ENCODE assay signal across 8 cellular contexts in genomic region chr4:82865592-82865991, GRCh38. TPM values are rescaled to one million over a fixed set of nuclear protein-coding genes. Genes with fewer than 3 reads are reported as not detected.
DNase-seq lines count a peak whose midpoint lies in the region; ATAC-seq, FAIRE-seq and TF ChIP-seq lines count a peak whose summit lies in the region.

No MANE protein-coding gene starts in this region.

- peaks cover 77% of the 10 kb centered on the region for H3K36me3 Mint-ChIP-seq in endodermal cell (ENCODE audit: low read depth)

- H3F3A ChIP-seq in PC-3 (ENCODE audit: low read length, unreplicated experiment) = no peaks in the 10 kb centered on the region

- no peaks in the 10 kb centered on the region for H3K4me1 Mint-ChIP-seq in endodermal cell

- FAIRE-seq in endothelial cell of umbilical vein (lab: Jason Lieb, UNC) = no peak
- peak; percentile 41 for FAIRE-seq in pancreas (lab: Jason Lieb, UNC)

- H3K27ac ChIP-seq in PC-3 (ENCODE audit: low read length) = 0 out of 2 replicates have a peak overlapping the region, but pooled peaks have one; percentile 5
- H3K27ac ChIP-seq in endothelial cell of umbilical vein (ENCODE audit: insufficient read depth, low read depth, low read length) = peak overlapping the region; percentile 51
- H3K27ac ChIP-seq in pancreas = peak overlapping the region in 2 of 4 donors; percentile 68 to 76
- H3K27ac ChIP-seq in endodermal cell (ENCODE audit: low read depth, low read length) = no peak overlapping the region

- dilution Hi-C loops in endothelial cell of umbilical vein (cut with MboI; ENCODE audit: extremely low pct_ligation_motif_present, low sequenced_read_pairs) = no loop called here

- intact Hi-C loops in PC-3 (cut with micrococcal nuclease) = no loop called here
- intact Hi-C loops in endothelial cell of umbilical vein (cut with micrococcal nuclease) = no loop called here
- intact Hi-C loops in pancreas (cut with DNase I) = no loop called here
- intact Hi-C loops in posterior vena cava (cut with DNase I) = no loop called here

- H3K4me1 ChIP-seq in PC-3 (ENCODE audit: insufficient read depth, low read length) (peaks cover 12% of the 10 kb centered on the region; the same call in 1 of the 2 replicates), endothelial cell of umbilical vein (ENCODE audit: control insufficient read depth, extremely low read depth, insufficient read depth, low read length) (peaks cover 20% of the 10 kb centered on the region), pancreas (peaks cover 18 to 25% (median 18%) of the 10 kb centered on the region in 3 donors), endodermal cell (ENCODE audit: control insufficient read depth, insufficient read depth, low read length) (no peaks in the 10 kb centered on the region)

- CTCF ChIA-PET in PC-3 (lab: Charles Lee) (no interaction called here), endothelial cell of umbilical vein (lab: Charles Lee) (interaction anchor here (0.7 to 1.7 kb wide), 9 partner anchors 10 to 417 kb away, joined by 3 to 11 read pairs (median 4); partner anchors contain the start of gene COPS4)

- H3K4me2 ChIP-seq in PC-3 (ENCODE audit: low read length) (no peak overlapping the region), endothelial cell of umbilical vein (ENCODE audit: insufficient read depth, low read length) (peak overlapping the region; percentile 47)

- no peak overlapping the region for H3K9ac ChIP-seq in PC-3 (ENCODE audit: low read length)
- H3K9ac ChIP-seq in endothelial cell of umbilical vein (replicated peaks; ENCODE audit: extremely low read depth, insufficient read depth, low read length) = peak overlapping the region; percentile 19
- H3K9ac ChIP-seq in endodermal cell (ENCODE audit: extremely low read depth, low read length, poor library complexity, severe bottlenecking) = no peak overlapping the region

- BruUV-seq in PC-3 (replicated peaks; lab: Mats Ljungman, UMichigan) = no TSS peak
- BruUV-seq in endothelial cell of umbilical vein (replicated peaks; lab: Mats Ljungman, UMichigan) = no TSS peak

- no peaks in the 10 kb centered on the region for H3K9me3 Mint-ChIP-seq in endodermal cell

- TF ChIP-seq POLR2A in endothelial cell of umbilical vein (IDR thresholded peaks at IDR 0.05; ENCODE audit: low read depth, low read length) (no peak), GM18505 (IDR thresholded peaks at IDR 0.05; ENCODE audit: borderline replicate concordance, extremely low read depth, insufficient read depth, insufficient read length) (no peak)

- H3K4me3 Mint-ChIP-seq in endodermal cell = no peak overlapping the region

- no peaks in the 10 kb centered on the region for H3K27me3 Mint-ChIP-seq in endodermal cell (ENCODE audit: insufficient read depth)

- peaks cover 42% of the 10 kb centered on the region for H3K36me3 ChIP-seq in PC-3 (ENCODE audit: low read depth, low read length)
- peaks cover 20 to 40% of the 10 kb centered on the region in 2 experiments for H3K36me3 ChIP-seq in endothelial cell of umbilical vein (ENCODE audit: control insufficient read depth in 2 of 2, extremely low read depth in 1 of 2, insufficient read depth in 2 of 2, low read length in 2 of 2)
- peaks cover 0 to 71% (median 26%) of the 10 kb centered on the region in 3 donors for H3K36me3 ChIP-seq in pancreas
- peaks cover 96% of the 10 kb centered on the region for H3K36me3 ChIP-seq in endodermal cell (ENCODE audit: control insufficient read depth, insufficient read depth, low read length)

- H3K4me3 ChIP-seq in PC-3 (ENCODE audit: low read length) (no peak overlapping the region), endothelial cell of umbilical vein (replicated peaks in 1 of 3; ENCODE audit: insufficient read depth in 1 of 3, low read depth in 1 of 3, low read length in 3 of 3) (no peak overlapping the region), pancreas (no peak overlapping the region), endodermal cell (ENCODE audit: low read length) (no peak overlapping the region)

- no peaks in the 10 kb centered on the region for H3K27me3 ChIP-seq in PC-3 (ENCODE audit: low read length)
- H3K27me3 ChIP-seq in endothelial cell of umbilical vein (ENCODE audit: control insufficient read depth in 2 of 2, insufficient read depth in 2 of 2, low read length in 2 of 2) = no peaks in the 10 kb centered on the region
- no peaks in the 10 kb centered on the region for H3K27me3 ChIP-seq in pancreas
- no peaks in the 10 kb centered on the region for H3K27me3 ChIP-seq in endodermal cell (ENCODE audit: control insufficient read depth, insufficient read depth, low read length, poor library complexity, severe bottlenecking)

- DNase-seq in GM04503 (ENCODE audit: low read depth) (peak; percentile 77), PC-3 (peak; percentile 54), endothelial cell of umbilical vein (ENCODE audit: low read depth, low spot score) (peak; percentile 90), pancreas (no peak), posterior vena cava (ENCODE audit: low spot score) (no peak), endodermal cell (no peak), HuH-7 (ENCODE audit: low spot score) (no peak)

- 5 to 10% methylated on average over 1 of the region's 1 CpG for WGBS in pancreas, 2 donors
- no CpG with 5 or more reads among the region's 1 CpG for WGBS in endodermal cell (ENCODE audit: insufficient coverage in 1 of 2, insufficient read length in 1 of 2), 2 experiments

- TF ChIP-seq CTCF in PC-3 (conservative IDR thresholded peaks at IDR 0.05; ENCODE audit: low read depth, low read length) (no peak), endothelial cell of umbilical vein (IDR thresholded peaks at IDR 0.05; ENCODE audit: extremely low read depth in 1 of 2, insufficient read depth in 1 of 2, low read depth in 1 of 2, low read length in 2 of 2) (no peak), pancreas (IDR thresholded peaks at IDR 0.05) (no peak), endodermal cell (conservative IDR thresholded peaks at IDR 0.05) (no peak)

- no peak overlapping the region for H3K27ac Mint-ChIP-seq in endodermal cell

- POLR2A ChIA-PET in PC-3 (lab: Charles Lee; ENCODE audit: unreplicated experiment) (no interaction called here), endothelial cell of umbilical vein (lab: Charles Lee) (no interaction called here)

- H3K9me1 ChIP-seq in endothelial cell of umbilical vein (replicated peaks; ENCODE audit: control insufficient read depth, extremely low read depth, insufficient read depth, low read length) = no peaks in the 10 kb centered on the region

- ATAC-seq in PC-3 (peak; percentile 40), pancreas (peak; percentile 44 to 82 (median 68)), GM18505 (IDR thresholded peaks at IDR 0.05; ENCODE audit: unreplicated experiment) (no peak)

- H4K20me1 ChIP-seq in PC-3 (ENCODE audit: low read length) = no peaks in the 10 kb centered on the region
- peaks cover 7% of the 10 kb centered on the region for H4K20me1 ChIP-seq in endothelial cell of umbilical vein (replicated peaks; ENCODE audit: control insufficient read depth, extremely low read depth, insufficient read depth, low read length)

- H3K9me2 ChIP-seq in PC-3 (replicated peaks; ENCODE audit: low read length) = no peaks in the 10 kb centered on the region

- no peaks in the 10 kb centered on the region for H3K79me2 ChIP-seq in PC-3 (ENCODE audit: low read length)
- H3K79me2 ChIP-seq in endothelial cell of umbilical vein (ENCODE audit: control insufficient read depth, insufficient read depth, low read length) = peaks cover 29% of the 10 kb centered on the region

- H2AFZ ChIP-seq in PC-3 (ENCODE audit: low read length) (no peak overlapping the region), endothelial cell of umbilical vein (ENCODE audit: low read depth, low read length) (no peak overlapping the region)

- H3K9me3 ChIP-seq in PC-3 (ENCODE audit: low read length) = no peaks in the 10 kb centered on the region
- H3K9me3 ChIP-seq in endothelial cell of umbilical vein (replicated peaks; ENCODE audit: control insufficient read depth, insufficient read depth, low read length) = no peaks in the 10 kb centered on the region
- H3K9me3 ChIP-seq in pancreas = peaks cover 0 to 3% (median 0%) of the 10 kb centered on the region in 4 donors
- no peaks in the 10 kb centered on the region for H3K9me3 ChIP-seq in endodermal cell (ENCODE audit: control insufficient read depth, low read length)

TF ChIP-seq in endothelial cell of umbilical vein, 7 proteins besides CTCF, POLR2A, EP300 and RAD21 (continues in another document):
- TF ChIP-seq FOS (IDR thresholded peaks at IDR 0.05; ENCODE audit: borderline replicate concordance, insufficient read depth, low read length) (peak; percentile 11), GATA2 (IDR thresholded peaks at IDR 0.05; ENCODE audit: insufficient read depth, insufficient read length, low read depth, low read length) (no peak)

RNA-seq across cellular contexts. Expression of gene SEC31A, which starts 25.4 kb away (rescaled TPM):
- total RNA-seq in PC-3 (2014; rRNA removed) (47.4 and 77.1 TPM in 2 replicates), endothelial cell of umbilical vein (290 and 301 TPM in 2 replicates), pancreas (100 to 1,000 TPM; 149 to 205 (median 173) TPM), posterior vena cava (100 to 1,000 TPM; 287 to 309 TPM), endodermal cell (100 to 1,000 TPM; 166 to 182 TPM)
- polyA plus RNA-seq in endothelial cell of umbilical vein (226 and 252 TPM in 2 replicates), pancreas (100 to 1,000 TPM; 123 to 135 TPM)
- polyA plus RNA-seq in endothelial cell of umbilical vein (2011; cell fraction: cytosol; rRNA removed) = 204 and 233 TPM in 2 replicates
- 345 and 361 TPM in 2 replicates for polyA plus RNA-seq in endothelial cell of umbilical vein (2011; cell fraction: nucleus; rRNA removed)
- 189 and 212 TPM in 2 replicates for polyA plus RNA-seq in endothelial cell of umbilical vein (2012)
- polyA minus RNA-seq in endothelial cell of umbilical vein = 442 and 462 TPM in 2 replicates
- 42.4 TPM for polyA minus RNA-seq in endothelial cell of umbilical vein (2011; cell fraction: cytosol; rRNA and poly(A)+ RNA removed)
- polyA minus RNA-seq in endothelial cell of umbilical vein (2011; cell fraction: nucleus; rRNA and poly(A)+ RNA removed) = 432 and 549 TPM in 2 replicates
- 157 TPM for polyA plus RNA-seq in endodermal cell (2013, experiment 1 of 2)
- 149 TPM for polyA plus RNA-seq in endodermal cell (2013, experiment 2 of 2)

RNA-seq across cellular contexts. Expression of gene THAP9, which starts 34.9 kb away (rescaled TPM):
- total RNA-seq in PC-3 (2014; rRNA removed) (3.2 and 3.3 TPM in 2 replicates), endothelial cell of umbilical vein (1.7 and 3.2 TPM in 2 replicates), pancreas (1 to 10 TPM; 1.8 to 3.5 (median 2.7) TPM), posterior vena cava (1 to 10 TPM; 2.9 to 4.4 TPM), endodermal cell (10 to 100 TPM; 14.4 to 22.3 TPM)
- polyA plus RNA-seq in endothelial cell of umbilical vein (0.86 and 0.99 TPM in 2 replicates), pancreas (1 to 10 TPM; 1.7 to 2.7 TPM)
- 1.3 and 1.6 TPM in 2 replicates for polyA plus RNA-seq in endothelial cell of umbilical vein (2011; cell fraction: cytosol; rRNA removed)
- polyA plus RNA-seq in endothelial cell of umbilical vein (2011; cell fraction: nucleus; rRNA removed) = 2.2 and 2.8 TPM in 2 replicates
- 1.7 TPM in 2 replicates for polyA plus RNA-seq in endothelial cell of umbilical vein (2012)
- 1.5 and 2.6 TPM in 2 replicates for polyA minus RNA-seq in endothelial cell of umbilical vein
- polyA minus RNA-seq in endothelial cell of umbilical vein (2011; cell fraction: cytosol; rRNA and poly(A)+ RNA removed) = 4.3 TPM
- 4.3 and 5.3 TPM in 2 replicates for polyA minus RNA-seq in endothelial cell of umbilical vein (2011; cell fraction: nucleus; rRNA and poly(A)+ RNA removed)
- polyA plus RNA-seq in endodermal cell (2013, experiment 1 of 2) = 14.4 TPM
- 15.7 TPM for polyA plus RNA-seq in endodermal cell (2013, experiment 2 of 2)

Comparison
In these comparisons a context has a peak if more than half of its experiments do, and no peak if none do; other contexts are left out.
1. DNase-seq: peak in GM04503 (single experiment), PC-3 (single experiment) and endothelial cell of umbilical vein (single experiment); none in pancreas (0 of 6), posterior vena cava (single experiment), endodermal cell (single experiment) and HuH-7 (single experiment).